Comparison of ENCODE assay signal across 18 cellular contexts in genomic region chr1:54988975-54989374, GRCh38. TPM values are rescaled to one million over a fixed set of nuclear protein-coding genes. Genes with fewer than 3 reads are reported as not detected.
"Had no signal": no experiment of that assay in that cellular context is flagged by ENCODE, and none has a peak within 500 bp of the region (broad histone marks: within the 10 kb centered on the region; RNA-seq: fewer than 3 reads in every experiment).

No MANE protein-coding gene starts in this region.

- H3K4me1 Mint-ChIP-seq: naive thymus-derived CD8-positive, alpha-beta T cell had no signal

- H3K9me3 ChIP-seq: heart left ventricle, ovary had no signal

- H3K4me3 Mint-ChIP-seq: endodermal cell; naive thymus-derived CD8-positive, alpha-beta T cell; type B pancreatic cell had no signal

- H3K9me3 Mint-ChIP-seq: endodermal cell; naive thymus-derived CD8-positive, alpha-beta T cell; type B pancreatic cell had no signal

- H3K36me3 ChIP-seq: heart left ventricle, ovary had no signal

- DNase-seq: effector CD4-positive, alpha-beta T cell; endodermal cell; foreskin melanocyte; heart left ventricle; hippocampal formation; naive thymus-derived CD8-positive, alpha-beta T cell; ovary; right cardiac atrium; stimulated activated CD4-positive, alpha-beta T cell treated with anti-CD3 and anti-CD28 coated beads, Interleukin-2, amount 100 ng/mL, for 48 hours; stimulated activated naive CD4-positive, alpha-beta T cell treated with Interleukin-2 at 50 U/mL for 16 hours had no signal

- ATAC-seq: heart left ventricle; naive thymus-derived CD8-positive, alpha-beta T cell had no signal

- H3K36me3 Mint-ChIP-seq: naive thymus-derived CD8-positive, alpha-beta T cell; type B pancreatic cell had no signal

- H3K27me3 ChIP-seq: ovary had no signal

- H3K4me3 ChIP-seq: coronary artery, heart left ventricle, ovary, smooth muscle cell had no signal

- H3K4me2 ChIP-seq: smooth muscle cell had no signal

- H3K27ac Mint-ChIP-seq: endodermal cell; naive thymus-derived CD8-positive, alpha-beta T cell; progenitor cell of endocrine pancreas; type B pancreatic cell had no signal

- H3K27ac ChIP-seq: coronary artery, heart left ventricle, ovary had no signal

RNA-seq across cellular contexts. Expression of gene TMEM61, which starts 8.5 kb away (rescaled TPM):
- polyA plus RNA-seq: endothelial cell of umbilical vein; heart left ventricle; liver; naive thymus-derived CD8-positive, alpha-beta T cell; neural cell had no signal

RNA-seq across cellular contexts. Expression of gene BSND, which starts 9.8 kb away (rescaled TPM):
- polyA plus RNA-seq: endothelial cell of umbilical vein; esophagus; heart left ventricle; liver; naive thymus-derived CD8-positive, alpha-beta T cell; neural cell; right cardiac atrium; smooth muscle cell had no signal

RNA-seq across cellular contexts. Expression of gene PCSK9, which starts 50.4 kb away (rescaled TPM):
- polyA plus RNA-seq: naive thymus-derived CD8-positive, alpha-beta T cell; neural cell had no signal
